In the genomic region with DNA sequence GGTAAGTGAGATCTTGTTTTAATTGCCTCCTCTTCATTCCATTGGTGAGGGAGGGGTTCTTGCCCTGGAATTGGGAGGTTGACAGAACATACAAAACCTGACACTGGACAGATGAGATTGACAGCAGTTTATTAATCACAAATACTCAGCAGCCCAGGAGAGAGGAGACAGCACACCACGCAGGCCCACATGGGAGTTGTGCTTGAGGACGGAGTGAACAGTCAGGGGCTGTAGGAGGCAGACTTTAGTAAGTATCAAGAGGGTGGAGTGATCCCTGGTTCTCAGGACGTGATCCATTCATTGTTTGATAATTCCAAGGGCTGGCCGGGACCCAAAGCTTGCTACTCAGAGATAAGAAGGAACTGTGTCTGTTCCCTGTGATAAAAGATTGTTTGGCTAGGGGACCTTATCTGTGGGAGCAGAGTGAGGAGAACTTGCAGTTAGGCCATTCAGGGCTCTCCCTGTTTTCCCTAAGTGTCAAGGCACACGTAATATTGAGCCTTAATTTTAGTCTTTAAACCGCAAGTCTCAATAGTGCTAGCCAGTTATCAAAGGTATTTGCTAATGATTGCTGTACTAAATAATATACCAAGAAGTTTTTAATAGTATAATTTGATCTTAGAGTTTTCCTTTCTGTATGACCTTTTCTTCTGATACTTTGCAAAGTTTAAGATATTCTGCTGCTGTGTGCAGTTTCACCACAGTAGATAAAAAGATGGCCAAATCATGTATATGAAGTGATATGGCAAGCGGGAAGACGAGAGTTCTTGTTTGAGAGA, we compare ENCODE assay signal across 13 cellular contexts. TPM values are rescaled to one million over a fixed set of nuclear protein-coding genes. Genes with fewer than 3 reads are reported as not detected.
DNase-seq lines count a peak whose midpoint lies in the region; ATAC-seq, FAIRE-seq and TF ChIP-seq lines count a peak whose summit lies in the region.
"Had no signal": no experiment of that assay in that cellular context is flagged by ENCODE, and none has a peak within 500 bp of the region (broad histone marks: within the 10 kb centered on the region; RNA-seq: fewer than 3 reads in every experiment).

No MANE protein-coding gene starts in this region.

- H3K4me2 ChIP-seq in astrocyte (ENCODE audit: low read length) (no peak overlapping the region), osteoblast (ENCODE audit: insufficient read depth, low read length) (no peak overlapping the region)

- H3K4me3 Mint-ChIP-seq in Caco-2 (ENCODE audit: unreplicated experiment), result no peak overlapping the region
- no peak overlapping the region for H3K4me3 Mint-ChIP-seq in astrocyte (ENCODE audit: unreplicated experiment)
- H3K4me3 Mint-ChIP-seq in CD8-positive, alpha-beta T cell, result no peak overlapping the region
- H3K4me3 Mint-ChIP-seq in HFFc6, result no peak overlapping the region
- H3K4me3 Mint-ChIP-seq: activated naive CD8-positive, alpha-beta T cell had no signal

- peaks cover 23% of the 10 kb centered on the region for H3K4me1 ChIP-seq in Caco-2
- H3K4me1 ChIP-seq in astrocyte (ENCODE audit: insufficient read depth, low read length), result no peaks in the 10 kb centered on the region
- H3K4me1 ChIP-seq in osteoblast (ENCODE audit: insufficient read depth, low read length), result peaks cover 5% of the 10 kb centered on the region
- H3K4me1 ChIP-seq in CD8-positive, alpha-beta T cell (ENCODE audit: insufficient read depth, low read length), result peaks cover 26% of the 10 kb centered on the region

- DNase-seq in Caco-2 (peak; percentile 36 to 55), astrocyte (ENCODE audit: low read depth) (peak; percentile 27), left ventricle myocardium superior (peak; percentile 58), osteoblast (ENCODE audit: insufficient read length, low spot score, missing footprints) (peak; percentile 15), NCI-H748 (lab: John Stamatoyannopoulos, UW; ENCODE audit: unreplicated experiment) (no peak), HFFc6 (no peak)
- no peak for DNase-seq in CD8-positive, alpha-beta T cell
- DNase-seq: head of caudate nucleus, MM.1S, T1000 had no signal

- H4K20me1 ChIP-seq in astrocyte (ENCODE audit: insufficient read depth, low read length) (peaks cover 91% of the 10 kb centered on the region), osteoblast (ENCODE audit: insufficient read depth, low read length) (peaks cover 77% of the 10 kb centered on the region)

- H3K79me2 ChIP-seq in astrocyte (ENCODE audit: insufficient read depth, low read length) (peaks cover 96% of the 10 kb centered on the region), osteoblast (ENCODE audit: insufficient read depth, low read length) (peaks cover 95% of the 10 kb centered on the region)

- BruUV-seq in Caco-2 (replicated peaks; lab: Mats Ljungman, UMichigan), result no TSS peak

- no peak overlapping the region for H3K4me3 ChIP-seq in Caco-2 (ENCODE audit: low read depth, low read length)
- no peak overlapping the region for H3K4me3 ChIP-seq in astrocyte (ENCODE audit: insufficient read depth, low read depth, low read length)
- no peak overlapping the region for H3K4me3 ChIP-seq in osteoblast (ENCODE audit: insufficient read depth, low read length)
- no peak overlapping the region for H3K4me3 ChIP-seq in CD8-positive, alpha-beta T cell (ENCODE audit: low read depth, low read length)
- H3K4me3 ChIP-seq: vagina had no signal

- no peak for TF ChIP-seq CTCF in Caco-2 (IDR thresholded peaks at IDR 0.05; ENCODE audit: insufficient read depth in 1 of 2, low read depth in 1 of 2, low read length in 1 of 2, severe bottlenecking in 1 of 2, unreplicated experiment in 1 of 2)
- TF ChIP-seq CTCF in astrocyte (IDR thresholded peaks at IDR 0.05; ENCODE audit: insufficient read depth, low read depth, low read length), result no peak
- TF ChIP-seq CTCF in osteoblast (IDR thresholded peaks at IDR 0.05; ENCODE audit: extremely low read depth, low read depth, low read length), result no peak
- no peak for TF ChIP-seq CTCF in CD8-positive, alpha-beta T cell (IDR thresholded peaks at IDR 0.05)
- TF ChIP-seq CTCF in HFFc6 (IDR thresholded peaks at IDR 0.05), result no peak

- no peak overlapping the region for H3K27ac ChIP-seq in astrocyte (ENCODE audit: low read depth, low read length)
- H3K27ac ChIP-seq in osteoblast (ENCODE audit: low read depth, low read length), result no peak overlapping the region
- H3K27ac ChIP-seq in CD8-positive, alpha-beta T cell (ENCODE audit: low read depth, low read length), result no peak overlapping the region
- H3K27ac ChIP-seq: vagina had no signal

- H3K27me3 ChIP-seq in Caco-2 (replicated peaks; ENCODE audit: control insufficient read depth, insufficient read depth, low read length) (no peaks in the 10 kb centered on the region), astrocyte (ENCODE audit: insufficient read depth, low read length) (no peaks in the 10 kb centered on the region), osteoblast (ENCODE audit: insufficient read depth, low read length) (no peaks in the 10 kb centered on the region)
- no peaks in the 10 kb centered on the region for H3K27me3 ChIP-seq in CD8-positive, alpha-beta T cell (ENCODE audit: insufficient read depth, low read length)
- H3K27me3 ChIP-seq: vagina had no signal

- POLR2A ChIA-PET in Caco-2 (lab: Charles Lee), result no interaction called here
- POLR2A ChIA-PET in CD8-positive, alpha-beta T cell (lab: Charles Lee), result no interaction called here

- H3K9me3 Mint-ChIP-seq in Caco-2 (ENCODE audit: unreplicated experiment), result no peaks in the 10 kb centered on the region
- no peaks in the 10 kb centered on the region for H3K9me3 Mint-ChIP-seq in astrocyte (ENCODE audit: unreplicated experiment)
- no peaks in the 10 kb centered on the region for H3K9me3 Mint-ChIP-seq in CD8-positive, alpha-beta T cell
- H3K9me3 Mint-ChIP-seq in HFFc6, result no peaks in the 10 kb centered on the region

- H2AFZ ChIP-seq in astrocyte (ENCODE audit: low read depth, low read length) (no peak overlapping the region), osteoblast (ENCODE audit: low read length) (no peak overlapping the region)

- ATAC-seq in left ventricle myocardium superior (peak; percentile 85), HG02840 (IDR thresholded peaks at IDR 0.05; ENCODE audit: low FRiP score, unreplicated experiment) (no peak)
- no peak for ATAC-seq in CD8-positive, alpha-beta T cell

- H3K9ac ChIP-seq in astrocyte (ENCODE audit: low read length), result no peak overlapping the region

- peaks cover 15% of the 10 kb centered on the region for H3K36me3 Mint-ChIP-seq in Caco-2 (ENCODE audit: insufficient read depth, unreplicated experiment)
- H3K36me3 Mint-ChIP-seq in astrocyte (ENCODE audit: low read depth, unreplicated experiment), result peaks cover 3% of the 10 kb centered on the region
- H3K36me3 Mint-ChIP-seq in CD8-positive, alpha-beta T cell, result peaks cover 23% of the 10 kb centered on the region
- H3K36me3 Mint-ChIP-seq in HFFc6 (ENCODE audit: low read depth), result peaks cover 17% of the 10 kb centered on the region

- no peaks in the 10 kb centered on the region for H3K36me3 ChIP-seq in Caco-2 (ENCODE audit: control insufficient read depth, insufficient read depth, low read length)
- no peaks in the 10 kb centered on the region for H3K36me3 ChIP-seq in astrocyte (ENCODE audit: insufficient read depth, low read length)
- H3K36me3 ChIP-seq in osteoblast (ENCODE audit: insufficient read depth, low read length), result no peaks in the 10 kb centered on the region
- H3K36me3 ChIP-seq in CD8-positive, alpha-beta T cell (ENCODE audit: insufficient read depth, low read length), result no peaks in the 10 kb centered on the region
- H3K36me3 ChIP-seq: vagina had no signal

- no peak overlapping the region for H3K27ac Mint-ChIP-seq in Caco-2 (ENCODE audit: unreplicated experiment)
- H3K27ac Mint-ChIP-seq in astrocyte (ENCODE audit: unreplicated experiment), result no peak overlapping the region
- H3K27ac Mint-ChIP-seq in CD8-positive, alpha-beta T cell, result no peak overlapping the region
- H3K27ac Mint-ChIP-seq in HFFc6, result no peak overlapping the region
- H3K27ac Mint-ChIP-seq: activated naive CD8-positive, alpha-beta T cell had no signal

- no peak for FAIRE-seq in astrocyte (lab: Jason Lieb, UNC)

- H3K4me1 Mint-ChIP-seq in Caco-2 (ENCODE audit: low read depth, unreplicated experiment), result peaks cover under 1% of the 10 kb centered on the region
- H3K4me1 Mint-ChIP-seq in astrocyte (ENCODE audit: low read depth, unreplicated experiment), result peaks cover 13% of the 10 kb centered on the region
- H3K4me1 Mint-ChIP-seq in CD8-positive, alpha-beta T cell (ENCODE audit: low read depth), result peaks cover 44% of the 10 kb centered on the region
- H3K4me1 Mint-ChIP-seq in HFFc6 (ENCODE audit: low read depth), result peaks cover 32% of the 10 kb centered on the region

- H3K9me3 ChIP-seq in Caco-2 (no peaks in the 10 kb centered on the region), astrocyte (ENCODE audit: insufficient read depth, low read depth, low read length) (no peaks in the 10 kb centered on the region), osteoblast (ENCODE audit: low read depth, low read length) (no peaks in the 10 kb centered on the region)
- H3K9me3 ChIP-seq in CD8-positive, alpha-beta T cell (ENCODE audit: low read length), result no peaks in the 10 kb centered on the region
- H3K9me3 ChIP-seq: vagina had no signal

- CTCF ChIA-PET in Caco-2 (lab: Charles Lee), result no interaction called here
- CTCF ChIA-PET in CD8-positive, alpha-beta T cell (lab: Charles Lee), result no interaction called here

- intact Hi-C loops in Caco-2 (cut with micrococcal nuclease; ENCODE audit: unreplicated experiment), result loop anchor here (5.0 kb wide), 1 partner anchor 65 kb away; no protein-coding TSS in a partner anchor
- intact Hi-C loops in left ventricle myocardium superior (cut with micrococcal nuclease), result no loop called here
- intact Hi-C loops in CD8-positive, alpha-beta T cell (cut with DNase I, micrococcal nuclease), result no loop called here

- no peaks in the 10 kb centered on the region for H3K27me3 Mint-ChIP-seq in Caco-2 (ENCODE audit: insufficient read depth, unreplicated experiment)
- no peaks in the 10 kb centered on the region for H3K27me3 Mint-ChIP-seq in astrocyte (ENCODE audit: low read depth, unreplicated experiment)
- no peaks in the 10 kb centered on the region for H3K27me3 Mint-ChIP-seq in CD8-positive, alpha-beta T cell (ENCODE audit: low read depth)
- H3K27me3 Mint-ChIP-seq in HFFc6 (ENCODE audit: insufficient read depth), result no peaks in the 10 kb centered on the region
- H3K27me3 Mint-ChIP-seq: activated naive CD8-positive, alpha-beta T cell had no signal

RNA-seq across cellular contexts. Expression of a gene that starts 14.5 kb away (rescaled TPM):
- total RNA-seq in Caco-2 (2022) (271 and 281 TPM in 2 replicates), astrocyte (228 and 261 TPM in 2 replicates), left ventricle myocardium superior (371 TPM), osteoblast (159 and 173 TPM in 2 replicates)
- 100 to 1,000 TPM in 1 of 2 experiments, 10 to 100 TPM in 1; 92.6 to 101 TPM for total RNA-seq in CD8-positive, alpha-beta T cell
- total RNA-seq in HFFc6 (2021; fragmentation: NEBNext Ultra II Directional; extraction: Animal tissue kit (Norgen Biotek cat#: 25700)), result 100 to 1,000 TPM; 216 to 311 (median 275) TPM

Comparison
In these comparisons a context has a peak if more than half of its experiments do, and no peak if none do; other contexts are left out.
1. DNase-seq: peak in Caco-2 (2 of 2), astrocyte (single experiment), left ventricle myocardium superior (single experiment) and osteoblast (single experiment); none in CD8-positive, alpha-beta T cell (0 of 7), NCI-H748 (single experiment) and HFFc6 (single experiment).